ENCODE assay signal across 17 cellular contexts in genomic region chr1:175183586-175183985, GRCh38. TPM values are rescaled to one million over a fixed set of nuclear protein-coding genes. Genes with fewer than 3 reads are reported as not detected.
DNase-seq lines count a peak whose midpoint lies in the region.
"Had no signal": no experiment of that assay in that cellular context is flagged by ENCODE, and none has a peak within 500 bp of the region (broad histone marks: within the 10 kb centered on the region; RNA-seq: fewer than 3 reads in every experiment).

No MANE protein-coding gene starts in this region.

- no peak overlapping the region for H2BK15ac ChIP-seq in neuronal stem cell (ENCODE audit: low read length)

- H3K4me3 Mint-ChIP-seq in T-helper 1 cell treated with Interleukin-12 subunit alpha and Interleukin-12 subunit beta and Interleukin-4 antibody, amounts not matched to agents 30 μg/mL and 1 μg/mL, for 36 hours = no peak overlapping the region
- H3K4me3 Mint-ChIP-seq in IgD-negative memory B cell = peak overlapping the region in 1 of 4 donors; percentile 86
- no peak overlapping the region for H3K4me3 Mint-ChIP-seq in dendritic cell treated with granulocyte-macrophage colony-stimulating factor and Interleukin-4, amounts not matched to agents 40 ng/mL and 50 ng/mL, for 4 days
- H3K4me3 Mint-ChIP-seq: CD14-positive monocyte had no signal

- H3K4me3 ChIP-seq in trophoblast cell (ENCODE audit: low read depth, low read length) (no peak overlapping the region), neuronal stem cell (ENCODE audit: low read length in 2 of 2) (no peak overlapping the region)
- H3K4me3 ChIP-seq: GM12878 had no signal

- H3K4ac ChIP-seq in trophoblast cell (ENCODE audit: low read depth, low read length) (peak overlapping the region; percentile 72), neuronal stem cell (ENCODE audit: low read length) (no peak overlapping the region)

- peaks cover 10% of the 10 kb centered on the region in 2 experiments for H3K36me3 ChIP-seq in trophoblast cell (ENCODE audit: control insufficient read depth in 1 of 2, insufficient read depth in 2 of 2, low read length in 2 of 2)
- H3K36me3 ChIP-seq in neuronal stem cell (replicated peaks in 1 of 2; ENCODE audit: control insufficient read depth in 2 of 2, insufficient read depth in 2 of 2, low read length in 2 of 2) = no peaks in the 10 kb centered on the region

- H3K4me1 Mint-ChIP-seq in T-helper 1 cell treated with Interleukin-12 subunit alpha and Interleukin-12 subunit beta and Interleukin-4 antibody, amounts not matched to agents 30 μg/mL and 1 μg/mL, for 36 hours (ENCODE audit: low read depth) = peaks cover 74% of the 10 kb centered on the region
- H3K4me1 Mint-ChIP-seq in IgD-negative memory B cell = peaks cover 74 to 84% (median 78%) of the 10 kb centered on the region in 3 donors
- peaks cover 81% of the 10 kb centered on the region for H3K4me1 Mint-ChIP-seq in dendritic cell treated with granulocyte-macrophage colony-stimulating factor and Interleukin-4, amounts not matched to agents 40 ng/mL and 50 ng/mL, for 4 days (ENCODE audit: low read depth)

- H4K12ac ChIP-seq in trophoblast cell (ENCODE audit: low read depth, low read length) = no peak overlapping the region

- H3K27ac ChIP-seq in trophoblast cell (ENCODE audit: low read depth, low read length) = no peak overlapping the region
- no peak overlapping the region for H3K27ac ChIP-seq in neuronal stem cell (replicated peaks; ENCODE audit: low read length)

- H3K14ac ChIP-seq in trophoblast cell (ENCODE audit: low read length) (no peak overlapping the region), neuronal stem cell (ENCODE audit: low read length) (no peak overlapping the region)

- H3K27ac Mint-ChIP-seq in T-helper 1 cell treated with Interleukin-12 subunit alpha and Interleukin-12 subunit beta and Interleukin-4 antibody, amounts not matched to agents 30 μg/mL and 1 μg/mL, for 36 hours = peak overlapping the region; percentile 39
- H3K27ac Mint-ChIP-seq in IgD-negative memory B cell = peak overlapping the region in 2 of 3 donors; percentile 39 to 83
- H3K27ac Mint-ChIP-seq in dendritic cell treated with granulocyte-macrophage colony-stimulating factor and Interleukin-4, amounts not matched to agents 40 ng/mL and 50 ng/mL, for 4 days = peak overlapping the region; percentile 40

- no peak overlapping the region for H3K18ac ChIP-seq in trophoblast cell (ENCODE audit: low read length)
- no peak overlapping the region for H3K18ac ChIP-seq in neuronal stem cell (ENCODE audit: low read length)

- H3K27me3 ChIP-seq in trophoblast cell (ENCODE audit: insufficient read depth, low read length) = no peaks in the 10 kb centered on the region
- peaks cover 0 to 26% (median 0%) of the 10 kb centered on the region in 3 experiments for H3K27me3 ChIP-seq in neuronal stem cell (ENCODE audit: control insufficient read depth in 3 of 3, insufficient read depth in 3 of 3, low read depth in 1 of 3, low read length in 3 of 3)

- H3K9ac ChIP-seq in trophoblast cell (ENCODE audit: low read length) (no peak overlapping the region), neuronal stem cell (ENCODE audit: low read depth, low read length, poor library complexity) (no peak overlapping the region)

- peaks cover 60% of the 10 kb centered on the region for H3K36me3 Mint-ChIP-seq in T-helper 1 cell treated with Interleukin-12 subunit alpha and Interleukin-12 subunit beta and Interleukin-4 antibody, amounts not matched to agents 30 μg/mL and 1 μg/mL, for 36 hours (ENCODE audit: low read depth)
- H3K36me3 Mint-ChIP-seq in IgD-negative memory B cell = peaks cover 17% of the 10 kb centered on the region
- peaks cover 76% of the 10 kb centered on the region for H3K36me3 Mint-ChIP-seq in dendritic cell treated with granulocyte-macrophage colony-stimulating factor and Interleukin-4, amounts not matched to agents 40 ng/mL and 50 ng/mL, for 4 days (ENCODE audit: low read depth)

- peaks cover 4% of the 10 kb centered on the region for H3K79me2 ChIP-seq in trophoblast cell (ENCODE audit: control insufficient read depth, insufficient read depth, low read length, poor library complexity)

- H4K91ac ChIP-seq in trophoblast cell (ENCODE audit: low read depth, low read length) (no peak overlapping the region), neuronal stem cell (ENCODE audit: low read depth, low read length, poor library complexity) (no peak overlapping the region)

- H3K9me3 Mint-ChIP-seq in T-helper 1 cell treated with Interleukin-12 subunit alpha and Interleukin-12 subunit beta and Interleukin-4 antibody, amounts not matched to agents 30 μg/mL and 1 μg/mL, for 36 hours = no peaks in the 10 kb centered on the region
- H3K9me3 Mint-ChIP-seq in IgD-negative memory B cell = no peaks in the 10 kb centered on the region
- no peaks in the 10 kb centered on the region for H3K9me3 Mint-ChIP-seq in dendritic cell treated with granulocyte-macrophage colony-stimulating factor and Interleukin-4, amounts not matched to agents 40 ng/mL and 50 ng/mL, for 4 days
- H3K9me3 Mint-ChIP-seq: CD14-positive monocyte had no signal

- H3K27me3 Mint-ChIP-seq in T-helper 1 cell treated with Interleukin-12 subunit alpha and Interleukin-12 subunit beta and Interleukin-4 antibody, amounts not matched to agents 30 μg/mL and 1 μg/mL, for 36 hours (ENCODE audit: low read depth) = no peaks in the 10 kb centered on the region
- no peaks in the 10 kb centered on the region for H3K27me3 Mint-ChIP-seq in IgD-negative memory B cell
- no peaks in the 10 kb centered on the region for H3K27me3 Mint-ChIP-seq in dendritic cell treated with granulocyte-macrophage colony-stimulating factor and Interleukin-4, amounts not matched to agents 40 ng/mL and 50 ng/mL, for 4 days

- peaks cover 2% of the 10 kb centered on the region for H3K79me1 ChIP-seq in trophoblast cell (ENCODE audit: low read length)
- H3K79me1 ChIP-seq in neuronal stem cell (ENCODE audit: low read depth, low read length) = no peaks in the 10 kb centered on the region

- WGBS in trophoblast cell (ENCODE audit: extremely low coverage, insufficient coverage, insufficient read length) = no CpG with 5 or more reads among the region's 5 CpGs
- WGBS in neuronal stem cell (ENCODE audit: extremely low coverage in 2 of 2, insufficient read length in 2 of 2, insufficient replicate concordance in 1 of 2), 2 donors = no CpG with 5 or more reads among the region's 5 CpGs

- intact Hi-C loops in dendritic cell treated with granulocyte-macrophage colony-stimulating factor and Interleukin-4, amounts not matched to agents 40 ng/mL and 50 ng/mL, for 4 days (cut with micrococcal nuclease) = no loop called here

- DNase-seq in T-helper 1 cell = no peak
- no peak for DNase-seq in trophoblast cell
- no peak for DNase-seq in effector CD4-positive, alpha-beta T cell
- no peak for DNase-seq in stimulated activated CD4-positive, alpha-beta T cell treated with anti-CD3 and anti-CD28 coated beads, Interleukin-4, amount 100 ng/mL, for 1 hour
- no peak for DNase-seq in neuronal stem cell (ENCODE audit: low spot score)
- DNase-seq: 8988T; DMS79; NCI-H1436; NCI-H2081 treated with DMSO at 0.1 percent for 48 hours; NCI-H2227 treated with DMSO at 0.1 percent for 48 hours; NCI-H524 treated with DMSO at 0.1 percent for 48 hours; NK-92 treated with Interleukin-12 subunit alpha and Interleukin-12 subunit beta, amount 100 ng/mL, for 24 hours had no signal

- no peak overlapping the region for H2AK5ac ChIP-seq in trophoblast cell (ENCODE audit: low read length)
- H2AK5ac ChIP-seq in neuronal stem cell (ENCODE audit: low read depth, low read length) = no peak overlapping the region

- H2BK12ac ChIP-seq in trophoblast cell (ENCODE audit: low read length) = no peak overlapping the region
- no peak overlapping the region for H2BK12ac ChIP-seq in neuronal stem cell (ENCODE audit: low read length)

- H2BK5ac ChIP-seq in trophoblast cell (ENCODE audit: low read depth, low read length, poor library complexity) (no peak overlapping the region), neuronal stem cell (ENCODE audit: low read length) (no peak overlapping the region)

- H3K23ac ChIP-seq in trophoblast cell (ENCODE audit: low read length) (no peak overlapping the region), neuronal stem cell (ENCODE audit: low read depth, low read length, poor library complexity) (no peak overlapping the region)

- H3K4me1 ChIP-seq in trophoblast cell (ENCODE audit: control insufficient read depth in 1 of 2, insufficient read depth in 2 of 2, low read length in 2 of 2) (peaks cover 6 to 11% of the 10 kb centered on the region in 2 experiments), neuronal stem cell (ENCODE audit: control insufficient read depth in 2 of 2, insufficient read depth in 1 of 2, low read depth in 1 of 2, low read length in 2 of 2) (no peaks in the 10 kb centered on the region)

- H4K8ac ChIP-seq in trophoblast cell (ENCODE audit: low read depth, low read length) = no peak overlapping the region
- H4K8ac ChIP-seq in neuronal stem cell (ENCODE audit: low read depth, low read length) = no peak overlapping the region

- H2BK120ac ChIP-seq in trophoblast cell (ENCODE audit: insufficient read depth, low read length, poor library complexity) (no peak overlapping the region), neuronal stem cell (ENCODE audit: low read depth, low read length) (no peak overlapping the region)

- H3K9me3 ChIP-seq in trophoblast cell (ENCODE audit: insufficient read depth, low read depth, low read length) (no peaks in the 10 kb centered on the region), neuronal stem cell (replicated peaks in 1 of 2; ENCODE audit: control insufficient read depth in 2 of 2, insufficient read depth in 1 of 2, low read depth in 1 of 2, low read length in 2 of 2) (no peaks in the 10 kb centered on the region)

- H3K4me2 ChIP-seq in trophoblast cell (ENCODE audit: low read length) = no peak overlapping the region
- no peak overlapping the region for H3K4me2 ChIP-seq in neuronal stem cell (ENCODE audit: insufficient read depth, low read length, poor library complexity, severe bottlenecking)

- no peak overlapping the region for H2AFZ ChIP-seq in trophoblast cell (ENCODE audit: insufficient read depth, low read length, poor library complexity)
- no peak overlapping the region for H2AFZ ChIP-seq in neuronal stem cell (ENCODE audit: low read length)

RNA-seq across cellular contexts. Expression of gene KIAA0040, which starts 9.0 kb away (rescaled TPM):
- 85.7 TPM for polyA plus RNA-seq in IgD-negative memory B cell
- polyA plus RNA-seq in trophoblast cell (2013) = 101 and 110 TPM in 2 replicates
- polyA plus RNA-seq in neuronal stem cell (2013, experiment 1 of 2) = not detected
- polyA plus RNA-seq in neuronal stem cell (2013, experiment 2 of 2) = 0.01 TPM
